Comparison of ENCODE assay signal across 9 cellular contexts in genomic region chr14:50714452-50715073, GRCh38. TPM values are rescaled to one million over a fixed set of nuclear protein-coding genes. Genes with fewer than 3 reads are reported as not detected.
DNase-seq lines count a peak whose midpoint lies in the region; ATAC-seq and TF ChIP-seq lines count a peak whose summit lies in the region.
"Had no signal": no experiment of that assay in that cellular context is flagged by ENCODE, and none has a peak within 500 bp of the region (broad histone marks: within the 10 kb centered on the region; RNA-seq: fewer than 3 reads in every experiment).

No MANE protein-coding gene starts in this region.

- no peaks in the 10 kb centered on the region for H3K27me3 Mint-ChIP-seq in stimulated activated naive B cell treated with anti-CD40 and anti-IgM and Interleukin-4, amounts not matched to agents 10 μg/mL and 1 μg/mL and 100 μg/mL, for 72 hours
- peaks cover 2% of the 10 kb centered on the region for H3K27me3 Mint-ChIP-seq in activated T-helper 1 cell treated with anti-CD3 and anti-CD28 coated beads, Interleukin-12 subunit alpha, Interleukin-12 subunit beta, Interleukin-2, Interleukin-4 antibody, amounts not matched to agents 30 ng/mL and 10 ng/mL and 1 ng/mL, durations not matched to agents 14 hours and 24 hours and 36 hours (ENCODE audit: insufficient read depth)

- no peak overlapping the region for H3K27ac Mint-ChIP-seq in stimulated activated naive B cell treated with anti-CD40 and anti-IgM and Interleukin-4, amounts not matched to agents 10 μg/mL and 1 μg/mL and 100 μg/mL, for 72 hours
- H3K27ac Mint-ChIP-seq in activated T-helper 1 cell treated with anti-CD3 and anti-CD28 coated beads, Interleukin-12 subunit alpha, Interleukin-12 subunit beta, Interleukin-2, Interleukin-4 antibody, amounts not matched to agents 30 ng/mL and 10 ng/mL and 1 ng/mL, durations not matched to agents 14 hours and 24 hours and 36 hours = no peak overlapping the region
- H3K27ac Mint-ChIP-seq: activated naive CD4-positive, alpha-beta T cell treated with anti-CD3 and anti-CD28 coated beads, Interleukin-2, amount 50 U/mL, for 24 hours had no signal

- H3K36me3 ChIP-seq in RWPE2 (ENCODE audit: low read depth) = no peaks in the 10 kb centered on the region

- ATAC-seq in RWPE2 (ENCODE audit: low read depth) = peak; percentile 64; the same call in 1 of the 3 replicates
- ATAC-seq in stimulated activated naive B cell treated with anti-CD40 and anti-IgM and Interleukin-4, amounts not matched to agents 10 μg/mL and 1 μg/mL and 100 μg/mL, for 72 hours (replicated peaks) = peak; percentile 68 to 74

- TF ChIP-seq CTCF in HFF-Myc (IDR thresholded peaks at IDR 0.05; ENCODE audit: low read depth, low read length, missing control alignments) (peak; percentile 73), RWPE2 (IDR thresholded peaks at IDR 0.05; ENCODE audit: poor library complexity, severe bottlenecking) (peak; percentile 67), foreskin fibroblast (IDR thresholded peaks at IDR 0.05; ENCODE audit: low read depth, low read length) (peak; percentile 77)

- DNase-seq in NOMO-1 treated with DMSO at 0.1 percent for 48 hours (lab: John Stamatoyannopoulos, UW; ENCODE audit: unreplicated experiment) = peak; percentile 10
- no peak for DNase-seq in NOMO-1 treated with dmso at 0.1 percent for 144 hours (lab: John Stamatoyannopoulos, UW; ENCODE audit: unreplicated experiment)
- DNase-seq in HFF-Myc (ENCODE audit: extremely low read depth, low read depth) = peak; percentile 35
- no peak for DNase-seq in RWPE2 (ENCODE audit: low spot score)
- DNase-seq in foreskin fibroblast = peak; percentile 22 to 74
- DNase-seq in stimulated activated naive B cell treated with anti-CD40 and anti-IgM and Interleukin-4, amounts not matched to agents 10 μg/mL and 1 μg/mL and 100 μg/mL, for 72 hours = no peak
- no peak for DNase-seq in activated T-helper 1 cell treated with anti-CD3 and anti-CD28 coated beads, Interleukin-12 subunit alpha, Interleukin-12 subunit beta, Interleukin-2, Interleukin-4 antibody, amounts not matched to agents 30 ng/mL and 10 ng/mL and 1 ng/mL, durations not matched to agents 14 hours and 24 hours and 36 hours (ENCODE audit: low spot score)
- DNase-seq in cortex of kidney (lab: John Stamatoyannopoulos, UW) = no peak

- H3K4me1 ChIP-seq in RWPE2 (ENCODE audit: insufficient read depth, poor library complexity, severe bottlenecking) = no peaks in the 10 kb centered on the region

- H3K27me3 ChIP-seq in RWPE2 (ENCODE audit: insufficient read depth, poor library complexity, severe bottlenecking) = no peaks in the 10 kb centered on the region

- no peak overlapping the region for H3K4me3 Mint-ChIP-seq in stimulated activated naive B cell treated with anti-CD40 and anti-IgM and Interleukin-4, amounts not matched to agents 10 μg/mL and 1 μg/mL and 100 μg/mL, for 72 hours
- no peak overlapping the region for H3K4me3 Mint-ChIP-seq in activated T-helper 1 cell treated with anti-CD3 and anti-CD28 coated beads, Interleukin-12 subunit alpha, Interleukin-12 subunit beta, Interleukin-2, Interleukin-4 antibody, amounts not matched to agents 30 ng/mL and 10 ng/mL and 1 ng/mL, durations not matched to agents 14 hours and 24 hours and 36 hours
- H3K4me3 Mint-ChIP-seq: activated naive CD4-positive, alpha-beta T cell treated with anti-CD3 and anti-CD28 coated beads, Interleukin-2, amount 50 U/mL, for 24 hours had no signal

- no peaks in the 10 kb centered on the region for H3K9me3 Mint-ChIP-seq in stimulated activated naive B cell treated with anti-CD40 and anti-IgM and Interleukin-4, amounts not matched to agents 10 μg/mL and 1 μg/mL and 100 μg/mL, for 72 hours
- no peaks in the 10 kb centered on the region for H3K9me3 Mint-ChIP-seq in activated T-helper 1 cell treated with anti-CD3 and anti-CD28 coated beads, Interleukin-12 subunit alpha, Interleukin-12 subunit beta, Interleukin-2, Interleukin-4 antibody, amounts not matched to agents 30 ng/mL and 10 ng/mL and 1 ng/mL, durations not matched to agents 14 hours and 24 hours and 36 hours
- H3K9me3 Mint-ChIP-seq: activated naive CD4-positive, alpha-beta T cell treated with anti-CD3 and anti-CD28 coated beads, Interleukin-2, amount 50 U/mL, for 24 hours had no signal

- H3K4me3 ChIP-seq in HFF-Myc (replicated peaks; ENCODE audit: low read depth, low read length) (no peak overlapping the region), RWPE2 (ENCODE audit: severe bottlenecking) (no peak overlapping the region), foreskin fibroblast (ENCODE audit: low read depth in 1 of 2, low read length in 2 of 2) (no peak overlapping the region)

- intact Hi-C loops in activated T-helper 1 cell treated with anti-CD3 and anti-CD28 coated beads, Interleukin-12 subunit alpha, Interleukin-12 subunit beta, Interleukin-2, Interleukin-4 antibody, amounts not matched to agents 30 ng/mL and 10 ng/mL and 1 ng/mL, durations not matched to agents 14 hours and 24 hours and 36 hours (cut with micrococcal nuclease) = loop anchor here (5.0 kb wide), 1 partner anchor 172 kb away; no protein-coding TSS in a partner anchor

- H3K4me1 Mint-ChIP-seq in stimulated activated naive B cell treated with anti-CD40 and anti-IgM and Interleukin-4, amounts not matched to agents 10 μg/mL and 1 μg/mL and 100 μg/mL, for 72 hours = no peaks in the 10 kb centered on the region
- H3K4me1 Mint-ChIP-seq in activated T-helper 1 cell treated with anti-CD3 and anti-CD28 coated beads, Interleukin-12 subunit alpha, Interleukin-12 subunit beta, Interleukin-2, Interleukin-4 antibody, amounts not matched to agents 30 ng/mL and 10 ng/mL and 1 ng/mL, durations not matched to agents 14 hours and 24 hours and 36 hours (ENCODE audit: low read depth) = no peaks in the 10 kb centered on the region
- H3K4me1 Mint-ChIP-seq: activated naive CD4-positive, alpha-beta T cell treated with anti-CD3 and anti-CD28 coated beads, Interleukin-2, amount 50 U/mL, for 24 hours had no signal

- no peak overlapping the region for H3K27ac ChIP-seq in RWPE2 (ENCODE audit: poor library complexity, severe bottlenecking)

- no peaks in the 10 kb centered on the region for H3K36me3 Mint-ChIP-seq in stimulated activated naive B cell treated with anti-CD40 and anti-IgM and Interleukin-4, amounts not matched to agents 10 μg/mL and 1 μg/mL and 100 μg/mL, for 72 hours
- H3K36me3 Mint-ChIP-seq in activated T-helper 1 cell treated with anti-CD3 and anti-CD28 coated beads, Interleukin-12 subunit alpha, Interleukin-12 subunit beta, Interleukin-2, Interleukin-4 antibody, amounts not matched to agents 30 ng/mL and 10 ng/mL and 1 ng/mL, durations not matched to agents 14 hours and 24 hours and 36 hours (ENCODE audit: low read depth) = no peaks in the 10 kb centered on the region
- H3K36me3 Mint-ChIP-seq: activated naive CD4-positive, alpha-beta T cell treated with anti-CD3 and anti-CD28 coated beads, Interleukin-2, amount 50 U/mL, for 24 hours had no signal

- H3K9me3 ChIP-seq in RWPE2 (ENCODE audit: severe bottlenecking) = no peaks in the 10 kb centered on the region

RNA-seq across cellular contexts. Expression of gene SAV1, which starts 46.5 kb away (rescaled TPM):
- total RNA-seq in activated T-helper 1 cell treated with anti-CD3 and anti-CD28 coated beads, Interleukin-12 subunit alpha, Interleukin-12 subunit beta, Interleukin-2, Interleukin-4 antibody, amounts not matched to agents 30 ng/mL and 10 ng/mL and 1 ng/mL, durations not matched to agents 14 hours and 24 hours and 36 hours = 10.3 and 12.3 TPM in 2 replicates

Comparison
In these comparisons a context has a peak if more than half of its experiments do, and no peak if none do; other contexts are left out.
1. DNase-seq: peak in NOMO-1 treated with DMSO at 0.1 percent for 48 hours (single experiment), HFF-Myc (single experiment) and foreskin fibroblast (2 of 2); none in NOMO-1 treated with dmso at 0.1 percent for 144 hours (single experiment), RWPE2 (single experiment), stimulated activated naive B cell treated with anti-CD40 and anti-IgM and Interleukin-4, amounts not matched to agents 10 μg/mL and 1 μg/mL and 100 μg/mL, for 72 hours (single experiment), activated T-helper 1 cell treated with anti-CD3 and anti-CD28 coated beads, Interleukin-12 subunit alpha, Interleukin-12 subunit beta, Interleukin-2, Interleukin-4 antibody, amounts not matched to agents 30 ng/mL and 10 ng/mL and 1 ng/mL, durations not matched to agents 14 hours and 24 hours and 36 hours (single experiment) and cortex of kidney (single experiment).
2. Peak in every context shown above with its lines, with median percentiles within 50 percentile points of each other: CTCF ChIP-seq.